Comparison of ENCODE assay signal across 8 cellular contexts in genomic region chr15:31650054-31650701, GRCh38.
DNase-seq lines count a peak whose midpoint lies in the region; ATAC-seq and TF ChIP-seq lines count a peak whose summit lies in the region.
"Not testable (repeated sequence)": the region's sequence is repeated elsewhere in the genome, so short reads cannot be mapped to it uniquely, and the experiment has no call there.

No MANE protein-coding gene starts in this region.

- not testable (repeated sequence) for H3K4me3 ChIP-seq in GM06990 (replicated peaks; ENCODE audit: low read depth, low read length); MG63; fibroblast of villous mesenchyme (ENCODE audit: low read depth, low read length); naive thymus-derived CD4-positive, alpha-beta T cell (ENCODE audit: low read length); tibial nerve

- H3K27me3 ChIP-seq in GM06990 (replicated peaks; ENCODE audit: control insufficient read depth, insufficient read depth, low read length); MG63; naive thymus-derived CD4-positive, alpha-beta T cell (ENCODE audit: control insufficient read depth in 2 of 2, insufficient read depth in 2 of 2, low read length in 2 of 2); tibial nerve: not testable (repeated sequence)

- TF ChIP-seq CTCF in GM06990 (IDR thresholded peaks at IDR 0.05; ENCODE audit: insufficient read depth, low read length, poor library complexity, severe bottlenecking) (peak; percentile 12), fibroblast of villous mesenchyme (IDR thresholded peaks at IDR 0.05; ENCODE audit: insufficient read depth, low read depth, low read length) (peak; percentile 16), tibial nerve (IDR thresholded peaks at IDR 0.05) (peak in 3 of 5 experiments; percentile 13 to 44 (median 28))

- ATAC-seq in activated naive CD8-positive, alpha-beta T cell treated with anti-CD3 and anti-CD28 coated beads, Interleukin-2, amount 10 ng/mL, durations not matched to agents 7 days and 5 days (ENCODE audit: low read depth): not testable (repeated sequence)
- ATAC-seq in naive thymus-derived CD4-positive, alpha-beta T cell: peak; percentile 67

- not testable (repeated sequence) for H3K36me3 Mint-ChIP-seq in activated CD4-positive, alpha-beta memory T cell treated with anti-CD3 and anti-CD28 coated beads, Interleukin-2, amount 10 ng/mL, durations not matched to agents 7 days and 5 days (ENCODE audit: low read depth); activated naive CD8-positive, alpha-beta T cell treated with anti-CD3 and anti-CD28 coated beads, Interleukin-2, amount 10 ng/mL, durations not matched to agents 7 days and 5 days; naive thymus-derived CD4-positive, alpha-beta T cell

- not testable (repeated sequence) for TF ChIP-seq EP300 in tibial nerve (IDR thresholded peaks at IDR 0.05)

- TF ChIP-seq POLR2A in tibial nerve (IDR thresholded peaks at IDR 0.05): not testable (repeated sequence)

- peaks cover 11% of the 10 kb centered on the region for H3K27me3 Mint-ChIP-seq in activated CD4-positive, alpha-beta memory T cell treated with anti-CD3 and anti-CD28 coated beads, Interleukin-2, amount 10 ng/mL, durations not matched to agents 7 days and 5 days
- not testable (repeated sequence) for H3K27me3 Mint-ChIP-seq in activated naive CD8-positive, alpha-beta T cell treated with anti-CD3 and anti-CD28 coated beads, Interleukin-2, amount 10 ng/mL, durations not matched to agents 7 days and 5 days
- H3K27me3 Mint-ChIP-seq in naive thymus-derived CD4-positive, alpha-beta T cell: peaks cover 20 to 33% (median 22%) of the 10 kb centered on the region in 5 donors

- intact Hi-C loops in naive thymus-derived CD4-positive, alpha-beta T cell (cut with micrococcal nuclease): loop anchor here in 1 of 2 donors (5.0 kb wide), 1 partner anchor 217 kb away; no protein-coding TSS in a partner anchor

- not testable (repeated sequence) for H3K4me1 ChIP-seq in naive thymus-derived CD4-positive, alpha-beta T cell (ENCODE audit: control insufficient read depth in 2 of 2, insufficient read depth in 2 of 2, low read length in 2 of 2); tibial nerve

- not testable (repeated sequence) for DNase-seq in GM06990 (ENCODE audit: extremely low read depth, insufficient read length); fibroblast of villous mesenchyme (ENCODE audit: low read depth)
- DNase-seq in MG63 (peak; percentile 34), tibial nerve (ENCODE audit: low spot score in 2 of 2) (peak; percentile 39 to 68)
- peak; percentile 65 for DNase-seq in activated CD4-positive, alpha-beta memory T cell treated with anti-CD3 and anti-CD28 coated beads, Interleukin-2, amount 10 ng/mL, durations not matched to agents 7 days and 5 days
- peak; percentile 51 for DNase-seq in activated naive CD8-positive, alpha-beta T cell treated with anti-CD3 and anti-CD28 coated beads, Interleukin-2, amount 10 ng/mL, durations not matched to agents 7 days and 5 days
- DNase-seq in naive thymus-derived CD4-positive, alpha-beta T cell: peak in 8 of 9 donors; percentile 14 to 59 (median 23)
- peak; percentile 19 to 54 for DNase-seq in stimulated activated CD4-positive, alpha-beta T cell treated with anti-CD3 and anti-CD28 coated beads, Interleukin-2, amount 100 ng/mL, for 48 hours

- POLR2A ChIA-PET in activated CD4-positive, alpha-beta memory T cell treated with anti-CD3 and anti-CD28 coated beads, Interleukin-2, amount 10 ng/mL, durations not matched to agents 7 days and 5 days (lab: Charles Lee); activated naive CD8-positive, alpha-beta T cell treated with anti-CD3 and anti-CD28 coated beads, Interleukin-2, amount 10 ng/mL, durations not matched to agents 7 days and 5 days (lab: Charles Lee); naive thymus-derived CD4-positive, alpha-beta T cell (lab: Charles Lee): not testable (repeated sequence)

- H3K4me3 Mint-ChIP-seq in activated CD4-positive, alpha-beta memory T cell treated with anti-CD3 and anti-CD28 coated beads, Interleukin-2, amount 10 ng/mL, durations not matched to agents 7 days and 5 days; activated naive CD8-positive, alpha-beta T cell treated with anti-CD3 and anti-CD28 coated beads, Interleukin-2, amount 10 ng/mL, durations not matched to agents 7 days and 5 days; naive thymus-derived CD4-positive, alpha-beta T cell: not testable (repeated sequence)

- H3K36me3 ChIP-seq in GM06990 (ENCODE audit: control insufficient read depth, insufficient read depth, low read length); MG63; naive thymus-derived CD4-positive, alpha-beta T cell (ENCODE audit: control insufficient read depth in 2 of 3, insufficient read depth in 3 of 3, low read length in 3 of 3); tibial nerve: not testable (repeated sequence)

- CTCF ChIA-PET in activated CD4-positive, alpha-beta memory T cell treated with anti-CD3 and anti-CD28 coated beads, Interleukin-2, amount 10 ng/mL, durations not matched to agents 7 days and 5 days (lab: Charles Lee); naive thymus-derived CD4-positive, alpha-beta T cell (lab: Charles Lee): not testable (repeated sequence)

- H3K27ac Mint-ChIP-seq in activated CD4-positive, alpha-beta memory T cell treated with anti-CD3 and anti-CD28 coated beads, Interleukin-2, amount 10 ng/mL, durations not matched to agents 7 days and 5 days; activated naive CD8-positive, alpha-beta T cell treated with anti-CD3 and anti-CD28 coated beads, Interleukin-2, amount 10 ng/mL, durations not matched to agents 7 days and 5 days; naive thymus-derived CD4-positive, alpha-beta T cell: not testable (repeated sequence)

- not testable (repeated sequence) for H3K9me3 ChIP-seq in MG63; naive thymus-derived CD4-positive, alpha-beta T cell (ENCODE audit: control insufficient read depth in 2 of 3, low read length in 3 of 3); tibial nerve

- H3K4me1 Mint-ChIP-seq in activated CD4-positive, alpha-beta memory T cell treated with anti-CD3 and anti-CD28 coated beads, Interleukin-2, amount 10 ng/mL, durations not matched to agents 7 days and 5 days; activated naive CD8-positive, alpha-beta T cell treated with anti-CD3 and anti-CD28 coated beads, Interleukin-2, amount 10 ng/mL, durations not matched to agents 7 days and 5 days; naive thymus-derived CD4-positive, alpha-beta T cell: not testable (repeated sequence)

- not testable (repeated sequence) for H3K27ac ChIP-seq in naive thymus-derived CD4-positive, alpha-beta T cell (ENCODE audit: low read depth, low read length); tibial nerve

- not testable (repeated sequence) for H3K9me3 Mint-ChIP-seq in activated CD4-positive, alpha-beta memory T cell treated with anti-CD3 and anti-CD28 coated beads, Interleukin-2, amount 10 ng/mL, durations not matched to agents 7 days and 5 days; activated naive CD8-positive, alpha-beta T cell treated with anti-CD3 and anti-CD28 coated beads, Interleukin-2, amount 10 ng/mL, durations not matched to agents 7 days and 5 days; naive thymus-derived CD4-positive, alpha-beta T cell

- no CpG with 5 or more reads among the region's 6 CpGs for WGBS in tibial nerve, 2 donors
